In genomic region chr2:68251855-68252406, GRCh38 we compare ENCODE assay signal across 8 cellular contexts. TPM values are rescaled to one million over a fixed set of nuclear protein-coding genes. Genes with fewer than 3 reads are reported as not detected.
DNase-seq lines count a peak whose midpoint lies in the region; ATAC-seq and TF ChIP-seq lines count a peak whose summit lies in the region.

No MANE protein-coding gene starts in this region.

- intact Hi-C loops in prostate gland (cut with DNase I), result loop anchor here (2.0 kb wide), 1 partner anchor 95 kb away; the partner anchor contains the start of gene PNO1
- intact Hi-C loops in aorta (cut with DNase I), result loop anchor here (1.0 to 10.0 kb wide), 3 partner anchors 55 to 573 kb away; partner anchors contain the start of gene PNO1 (in 1 of the 2)

- no peak for TF ChIP-seq CTCF in NB4 (IDR thresholded peaks at IDR 0.05; ENCODE audit: low read depth, low read length)
- TF ChIP-seq CTCF in prostate gland (IDR thresholded peaks at IDR 0.05), result no peak

- TF ChIP-seq POLR2A in NB4 (IDR thresholded peaks at IDR 0.05; ENCODE audit: extremely low read depth, insufficient read length), result no peak
- TF ChIP-seq POLR2A in prostate gland (IDR thresholded peaks at IDR 0.05), result no peak

- H3K4me1 ChIP-seq in prostate gland (replicated peaks) (peaks cover 6% of the 10 kb centered on the region), aorta (ENCODE audit: control insufficient read depth in 1 of 2, insufficient read depth in 2 of 2, low read length in 2 of 2) (peaks cover 0 to 7% of the 10 kb centered on the region in 2 donors)

- no peaks in the 10 kb centered on the region for H3K9me3 ChIP-seq in prostate gland
- no peaks in the 10 kb centered on the region for H3K9me3 ChIP-seq in aorta (ENCODE audit: control insufficient read depth, low read length)

- ATAC-seq in GM21717 (IDR thresholded peaks at IDR 0.05; ENCODE audit: unreplicated experiment) (peak; percentile 8), aorta (ENCODE audit: low FRiP score) (no peak), esophagus mucosa (no peak)

- H3K27me3 ChIP-seq in prostate gland (replicated peaks; ENCODE audit: insufficient read depth) (no peaks in the 10 kb centered on the region), aorta (ENCODE audit: control insufficient read depth in 1 of 2, insufficient read depth in 2 of 2, low read length in 1 of 2) (peaks cover 0 to 2% of the 10 kb centered on the region in 2 donors)

- H3K4me3 ChIP-seq in NB4 (ENCODE audit: low read depth, low read length) (peak overlapping the region; percentile 84), prostate gland (peak overlapping the region; percentile 89 to 91), aorta (ENCODE audit: low read length in 2 of 2) (peak overlapping the region; percentile 96 to 100)

- WGBS in prostate gland, result under 1% methylated on average over 77 of the region's 78 CpGs
- 1% methylated on average over 42 to 78 of the region's 78 CpGs for WGBS in aorta, 2 donors

- H3K36me3 ChIP-seq in prostate gland (no peaks in the 10 kb centered on the region), aorta (ENCODE audit: control insufficient read depth in 1 of 2, insufficient read depth in 2 of 2, low read length in 1 of 2) (no peaks in the 10 kb centered on the region)

- DNase-seq in D341Med (ENCODE audit: low spot score), result peak; percentile 55
- DNase-seq in NB4 (ENCODE audit: low read depth), result no peak
- peak; percentile 40 for DNase-seq in activated effector memory CD4-positive, alpha-beta T cell treated with Interleukin-2 at 50 U/mL for 16 hours
- DNase-seq in germinal center (ENCODE audit: low spot score), result peak; percentile 47
- DNase-seq in prostate gland (ENCODE audit: low spot score), result peak; percentile 6
- peak; percentile 62 to 85 for DNase-seq in aorta

- H3K27ac ChIP-seq in prostate gland, result peak overlapping the region; percentile 96 to 97
- peak overlapping the region; percentile 80 to 99 for H3K27ac ChIP-seq in aorta (ENCODE audit: low read depth in 1 of 2, low read length in 2 of 2)

RNA-seq across cellular contexts. Expression of gene PPP3R1, which starts 0.4 kb away (rescaled TPM):
- total RNA-seq in prostate gland, result 10 to 100 TPM; 31.3 to 34.9 TPM
- total RNA-seq in aorta, result 10 to 100 TPM; 50.4 to 51.0 TPM
- polyA plus RNA-seq in aorta, result 10 to 100 TPM; 16.6 to 22.5 TPM
- 40.8 TPM for total RNA-seq in esophagus mucosa
